ENCODE assay signal across 32 cellular contexts in genomic region chr6:132194529-132194928, GRCh38.
"Had no signal": no experiment of that assay in that cellular context is flagged by ENCODE, and none has a peak within 500 bp of the region (broad histone marks: within the 10 kb centered on the region; RNA-seq: fewer than 3 reads in every experiment).

No MANE protein-coding gene starts in this region.

- H3K27me3 ChIP-seq: brain microvascular endothelial cell had no signal

- DNase-seq: activated B cell treated with CpG ODN at 0.5 μM for 24 hours; activated CD4-positive, alpha-beta memory T cell treated with anti-CD3 and anti-CD28 coated beads for 36 hours; activated CD4-positive, alpha-beta T cell treated with anti-CD3 and anti-CD28 coated beads for 4 hours; activated CD4-positive, alpha-beta T cell treated with anti-CD3 and anti-CD28 coated beads, Interleukin-2, amount 50 U/mL, for 1 hour; activated CD4-positive, CD25-positive, alpha-beta regulatory T cell treated with anti-CD3 and anti-CD28 coated beads, Interleukin-2, amount 50 U/mL, for 72 hours; activated CD8-positive, alpha-beta memory T cell treated with anti-CD3 and anti-CD28 coated beads for 24 hours; activated CD8-positive, alpha-beta memory T cell treated with anti-CD3 and anti-CD28 coated beads, Interleukin-2, amount 10 ng/mL, durations not matched to agents 7 days and 5 days; activated CD8-positive, alpha-beta memory T cell treated with anti-CD3 and anti-CD28 coated beads, Interleukin-2, amount 50 U/mL, for 48 hours; activated effector memory CD4-positive, alpha-beta T cell treated with Interleukin-2 at 50 U/mL for 16 hours; activated naive CD4-positive, alpha-beta T cell treated with anti-CD3 and anti-CD28 coated beads, Interleukin-2, amount 50 U/mL, for 16 hours; activated naive CD8-positive, alpha-beta T cell treated with anti-CD3 and anti-CD28 coated beads for 36 hours; activated T-cell treated with anti-CD3 and anti-CD28 coated beads, Interleukin-2, amount 50 U/mL, for 48 hours; amniotic stem cell; aorta; brain microvascular endothelial cell; central memory CD4-positive, alpha-beta T cell; MM.1S; MV-4-11; NCI-H1092; NCI-H1436 treated with DMSO at 0.1 percent for 48 hours; NCI-H1694 treated with DMSO at 0.1 percent for 48 hours; NCI-H2029; NCI-H345; NCI-H524 treated with DMSO at 0.1 percent for 48 hours; NK-92 treated with Interleukin-12 subunit alpha and Interleukin-12 subunit beta, amount 100 ng/mL, for 24 hours; PC-3; Right ventricle myocardium superior; SW 1271; T-helper 1 cell; T-helper 2 cell; T-helper 9 cell had no signal

- H3K36me3 ChIP-seq: brain microvascular endothelial cell had no signal

- ATAC-seq: activated CD8-positive, alpha-beta memory T cell treated with anti-CD3 and anti-CD28 coated beads, Interleukin-2, amount 10 ng/mL, durations not matched to agents 7 days and 5 days; PC-3 had no signal

- H3K27ac ChIP-seq: brain microvascular endothelial cell, VCaP had no signal
